Comparison of ENCODE assay signal across 27 cellular contexts in the genomic region with DNA sequence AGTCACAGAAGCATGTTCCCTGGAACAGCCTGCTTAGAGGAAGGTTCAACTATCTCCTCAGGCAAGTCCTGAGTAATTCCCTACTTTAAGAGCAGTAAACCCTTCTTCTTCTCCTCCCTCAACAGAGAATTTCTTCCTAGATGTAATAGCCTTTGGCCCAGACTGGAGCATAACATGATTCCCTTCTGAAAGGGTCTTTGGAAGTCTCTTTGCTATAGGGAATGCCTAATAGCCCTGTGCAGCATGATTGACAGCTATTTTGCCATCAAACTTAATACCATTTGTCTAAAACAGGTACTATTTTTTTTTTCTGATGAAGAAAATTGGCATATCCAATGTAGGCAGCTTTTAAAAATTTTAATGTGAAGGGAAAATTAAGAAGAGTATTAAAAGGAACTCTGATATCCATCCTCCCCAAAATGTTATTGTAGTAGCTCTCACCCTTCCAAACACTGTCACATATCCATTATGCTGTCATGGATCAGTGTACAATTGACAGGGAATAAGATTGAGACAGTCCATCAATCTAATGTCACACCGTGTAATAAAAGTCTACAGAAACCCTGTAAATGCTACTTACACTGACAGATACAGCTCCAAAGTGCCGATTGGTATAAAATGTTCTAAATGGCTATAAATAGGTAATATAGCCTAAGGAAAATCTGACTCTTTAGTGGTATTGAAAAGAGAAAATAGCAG.
"Had no signal": no experiment of that assay in that cellular context is flagged by ENCODE, and none has a peak within 500 bp of the region (broad histone marks: within the 10 kb centered on the region; RNA-seq: fewer than 3 reads in every experiment).

No MANE protein-coding gene starts in this region.

- H3K36me3 Mint-ChIP-seq: naive thymus-derived CD8-positive, alpha-beta T cell; stimulated activated effector memory CD8-positive, alpha-beta T cell treated with anti-CD3 and anti-CD28 coated beads, Interleukin-12 subunit alpha, Interleukin-12 subunit beta, amount 100 ng/mL, for 72 hours; stimulated activated naive B cell treated with anti-CD40 and anti-IgM and Interleukin-4, amounts not matched to agents 10 μg/mL and 1 μg/mL and 100 μg/mL, for 72 hours had no signal

- H3K9me3 ChIP-seq: neutrophil, ovary, psoas muscle, right lobe of liver, sigmoid colon, stomach, thoracic aorta, thyroid gland, tibial nerve, upper lobe of left lung, vagina had no signal

- H3K4me3 ChIP-seq: ovary, psoas muscle, right lobe of liver, sigmoid colon, stomach, thoracic aorta, thyroid gland, tibial nerve, upper lobe of left lung, vagina had no signal

- H3K27me3 ChIP-seq: neutrophil, ovary, right lobe of liver, sigmoid colon, stomach, thyroid gland, tibial nerve, upper lobe of left lung, vagina had no signal

- H2AFZ ChIP-seq: parathyroid adenoma had no signal

- H3K4me1 Mint-ChIP-seq: naive thymus-derived CD8-positive, alpha-beta T cell; stimulated activated effector memory CD8-positive, alpha-beta T cell treated with anti-CD3 and anti-CD28 coated beads, Interleukin-12 subunit alpha, Interleukin-12 subunit beta, amount 100 ng/mL, for 72 hours; stimulated activated naive B cell treated with anti-CD40 and anti-IgM and Interleukin-4, amounts not matched to agents 10 μg/mL and 1 μg/mL and 100 μg/mL, for 72 hours had no signal

- H3K9ac ChIP-seq: parathyroid adenoma had no signal

- H3K36me3 ChIP-seq: neutrophil, ovary, right lobe of liver, sigmoid colon, stomach, thoracic aorta, thyroid gland, tibial nerve, upper lobe of left lung, vagina had no signal

- H3K79me2 ChIP-seq: parathyroid adenoma had no signal

- H3K27ac Mint-ChIP-seq: naive thymus-derived CD8-positive, alpha-beta T cell; natural killer cell treated with Interleukin-12 subunit alpha and Interleukin-12 subunit beta and Interleukin-15 and Interleukin-18, amount 100 ng/mL, for 72 hours; stimulated activated effector memory CD8-positive, alpha-beta T cell treated with anti-CD3 and anti-CD28 coated beads, Interleukin-12 subunit alpha, Interleukin-12 subunit beta, amount 100 ng/mL, for 72 hours; stimulated activated naive B cell treated with anti-CD40 and anti-IgM and Interleukin-4, amounts not matched to agents 10 μg/mL and 1 μg/mL and 100 μg/mL, for 72 hours; stimulated activated naive CD8-positive, alpha-beta T cell treated with anti-CD3 and anti-CD28 coated beads, Interleukin-15, Interleukin-2, amounts not matched to agents 100 ng/mL and 50 ng/mL, for 24 hours had no signal

- H3K4me1 ChIP-seq: parathyroid adenoma, psoas muscle, sigmoid colon, stomach, tibial nerve, upper lobe of left lung, vagina had no signal

- DNase-seq: naive thymus-derived CD8-positive, alpha-beta T cell; nucleus accumbens; ovary; posterior cingulate gyrus; psoas muscle; right cardiac atrium; right lobe of liver; sigmoid colon; small intestine; stimulated activated CD4-positive, alpha-beta T cell treated with anti-CD3 and anti-CD28 coated beads, Interleukin-15, amount 100 ng/mL, for 24 hours; stimulated activated CD4-positive, alpha-beta T cell treated with anti-CD3 and anti-CD28 coated beads, Interleukin-2, amount 100 ng/mL, for 24 hours; stimulated activated CD4-positive, alpha-beta T cell treated with anti-CD3 and anti-CD28 coated beads, Interleukin-2, amount 100 ng/mL, for 48 hours; stimulated activated CD4-positive, alpha-beta T cell treated with anti-CD3 and anti-CD28 coated beads, Interleukin-4, amount 100 ng/mL, for 24 hours; stimulated activated naive B cell treated with anti-CD40 and anti-IgM and Interleukin-4, amounts not matched to agents 10 μg/mL and 1 μg/mL and 100 μg/mL, for 72 hours; stimulated activated naive CD4-positive, alpha-beta T cell treated with Interleukin-2 at 50 U/mL for 16 hours; stomach; upper lobe of left lung had no signal

- ATAC-seq: naive thymus-derived CD8-positive, alpha-beta T cell; natural killer cell treated with Interleukin-12 subunit alpha and Interleukin-12 subunit beta and Interleukin-15 and Interleukin-18, amount 100 ng/mL, for 72 hours; psoas muscle; right cardiac atrium; stimulated activated effector memory CD8-positive, alpha-beta T cell treated with anti-CD3 and anti-CD28 coated beads, Interleukin-12 subunit alpha, Interleukin-12 subunit beta, amount 100 ng/mL, for 72 hours had no signal

- H3K27ac ChIP-seq: neutrophil, ovary, parathyroid adenoma, psoas muscle, right lobe of liver, sigmoid colon, stomach, thoracic aorta, thyroid gland, tibial nerve, upper lobe of left lung, vagina had no signal

- H3K4me3 Mint-ChIP-seq: naive thymus-derived CD8-positive, alpha-beta T cell; natural killer cell treated with Interleukin-12 subunit alpha and Interleukin-12 subunit beta and Interleukin-15 and Interleukin-18, amount 100 ng/mL, for 72 hours; neural crest cell; stimulated activated effector memory CD8-positive, alpha-beta T cell treated with anti-CD3 and anti-CD28 coated beads, Interleukin-12 subunit alpha, Interleukin-12 subunit beta, amount 100 ng/mL, for 72 hours; stimulated activated naive B cell treated with anti-CD40 and anti-IgM and Interleukin-4, amounts not matched to agents 10 μg/mL and 1 μg/mL and 100 μg/mL, for 72 hours; stimulated activated naive CD8-positive, alpha-beta T cell treated with anti-CD3 and anti-CD28 coated beads, Interleukin-15, Interleukin-2, amounts not matched to agents 100 ng/mL and 50 ng/mL, for 24 hours had no signal

- H3K27me3 Mint-ChIP-seq: natural killer cell treated with Interleukin-12 subunit alpha and Interleukin-12 subunit beta and Interleukin-15 and Interleukin-18, amount 100 ng/mL, for 72 hours; stimulated activated naive B cell treated with anti-CD40 and anti-IgM and Interleukin-4, amounts not matched to agents 10 μg/mL and 1 μg/mL and 100 μg/mL, for 72 hours; stimulated activated naive CD8-positive, alpha-beta T cell treated with anti-CD3 and anti-CD28 coated beads, Interleukin-15, Interleukin-2, amounts not matched to agents 100 ng/mL and 50 ng/mL, for 24 hours had no signal
